ENCODE assay signal across 8 cellular contexts in the genomic region with DNA sequence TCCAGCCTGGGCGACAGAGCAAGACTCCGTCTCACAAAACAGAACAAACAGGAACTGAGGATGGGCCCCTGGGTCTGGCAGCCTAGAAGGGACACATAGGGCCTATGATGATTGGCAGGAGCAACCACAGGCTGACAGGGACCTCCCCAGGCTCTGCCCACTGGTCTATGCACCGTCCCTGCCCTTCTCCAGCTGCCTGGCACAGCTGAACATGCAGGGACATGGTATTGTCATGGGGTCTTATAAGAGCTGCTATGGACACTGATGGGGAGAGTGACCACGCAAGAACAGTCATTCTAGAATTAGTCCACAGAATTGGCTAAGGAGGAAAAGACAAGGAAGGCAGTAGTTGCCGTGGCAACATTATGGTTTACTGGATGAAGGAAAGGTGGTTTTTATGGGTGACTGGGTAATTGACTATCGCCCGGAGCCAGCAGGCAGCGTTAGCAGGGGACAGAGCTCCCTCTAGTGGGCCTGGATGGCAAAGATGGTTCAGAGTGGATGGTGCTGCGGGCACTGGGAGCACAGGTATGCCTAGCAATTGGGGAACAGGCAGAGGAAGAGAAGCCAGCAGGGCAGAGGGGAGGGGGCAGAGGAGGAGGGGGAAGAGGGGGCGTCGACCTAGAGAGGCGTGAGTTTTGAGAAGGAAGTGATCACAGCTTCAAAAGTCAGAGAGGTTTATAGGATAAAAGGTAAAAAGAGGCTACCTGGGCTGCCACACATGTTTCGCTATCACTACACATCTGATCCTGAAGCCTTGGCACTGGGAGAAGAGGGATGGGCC. TPM values are rescaled to one million over a fixed set of nuclear protein-coding genes. Genes with fewer than 3 reads are reported as not detected.
A peak's percentile ranks its signal among the peaks of the same experiment; 100 is the strongest.
DNase-seq lines count a peak whose midpoint lies in the region; ATAC-seq and TF ChIP-seq lines count a peak whose summit lies in the region.

No MANE protein-coding gene starts in this region.

- H3K79me2 ChIP-seq in OCI-LY1 (ENCODE audit: insufficient read depth, low read length), result no peaks in the 10 kb centered on the region

- H3K9me3 ChIP-seq in OCI-LY1 (ENCODE audit: low read length), result no peaks in the 10 kb centered on the region

- in situ Hi-C loops in KBM-7 (cut with MboI; ENCODE audit: low pct_unique_long_range_greater_than_20kb, low sequenced_read_pairs), result no loop called here

- TF ChIP-seq CTCF in OCI-LY1 (IDR thresholded peaks at IDR 0.05; ENCODE audit: low read length) (peak; percentile 99), epithelial cell of proximal tubule (conservative IDR thresholded peaks at IDR 0.05; ENCODE audit: low read depth, low read length) (peak; percentile 99), natural killer cell (IDR thresholded peaks at IDR 0.05) (peak; percentile 87)

- H3K36me3 ChIP-seq in OCI-LY1 (ENCODE audit: insufficient read depth, low read length), result no peaks in the 10 kb centered on the region

- no peak overlapping the region for H3K27ac ChIP-seq in OCI-LY1 (ENCODE audit: low read depth, low read length, poor library complexity, severe bottlenecking)

- H3K4me3 Mint-ChIP-seq in activated CD8-positive, alpha-beta memory T cell treated with anti-CD3 and anti-CD28 coated beads, Interleukin-2, amount 10 ng/mL, durations not matched to agents 7 days and 5 days, result no peak overlapping the region
- H3K4me3 Mint-ChIP-seq in natural killer cell, result no peak overlapping the region

- no peak overlapping the region for H2AFZ ChIP-seq in OCI-LY1 (ENCODE audit: low read length)

- H3K27ac Mint-ChIP-seq in activated CD8-positive, alpha-beta memory T cell treated with anti-CD3 and anti-CD28 coated beads, Interleukin-2, amount 10 ng/mL, durations not matched to agents 7 days and 5 days, result no peak overlapping the region
- H3K27ac Mint-ChIP-seq in natural killer cell, result no peak overlapping the region

- H3K27me3 ChIP-seq in OCI-LY1 (ENCODE audit: insufficient read depth, low read length), result no peaks in the 10 kb centered on the region; the same call in none of the 2 replicates

- intact Hi-C loops in natural killer cell (cut with micrococcal nuclease), result loop anchor here (2.0 to 5.0 kb wide), 2 partner anchors 91 to 180 kb away; a partner anchor contains a TSS

- no peaks in the 10 kb centered on the region for H3K9me3 Mint-ChIP-seq in activated CD8-positive, alpha-beta memory T cell treated with anti-CD3 and anti-CD28 coated beads, Interleukin-2, amount 10 ng/mL, durations not matched to agents 7 days and 5 days (ENCODE audit: low read depth)
- no peaks in the 10 kb centered on the region for H3K9me3 Mint-ChIP-seq in natural killer cell

- CTCF ChIA-PET in activated CD8-positive, alpha-beta memory T cell treated with anti-CD3 and anti-CD28 coated beads, Interleukin-2, amount 10 ng/mL, durations not matched to agents 7 days and 5 days (lab: Charles Lee), result interaction anchor here (0.8 to 2.5 kb wide), 23 partner anchors 9 to 1152 kb away, joined by 3 to 15 read pairs (median 4); a partner anchor contains a TSS

- no peaks in the 10 kb centered on the region for H3K36me3 Mint-ChIP-seq in activated CD8-positive, alpha-beta memory T cell treated with anti-CD3 and anti-CD28 coated beads, Interleukin-2, amount 10 ng/mL, durations not matched to agents 7 days and 5 days
- no peaks in the 10 kb centered on the region for H3K36me3 Mint-ChIP-seq in natural killer cell

- no peaks in the 10 kb centered on the region for H3K4me1 ChIP-seq in OCI-LY1 (ENCODE audit: insufficient read depth, low read length, severe bottlenecking)

- peaks cover 5% of the 10 kb centered on the region for H3K4me1 Mint-ChIP-seq in activated CD8-positive, alpha-beta memory T cell treated with anti-CD3 and anti-CD28 coated beads, Interleukin-2, amount 10 ng/mL, durations not matched to agents 7 days and 5 days
- H3K4me1 Mint-ChIP-seq in natural killer cell, result peaks cover 6 to 8% of the 10 kb centered on the region in 2 donors

- no peaks in the 10 kb centered on the region for H3F3A ChIP-seq in OCI-LY1 (ENCODE audit: insufficient read depth, low read length)

- H3K9me2 ChIP-seq in OCI-LY1 (ENCODE audit: low read depth, low read length), result no peaks in the 10 kb centered on the region

- H3K4me3 ChIP-seq in OCI-LY1 (ENCODE audit: low read depth, low read length, poor library complexity, severe bottlenecking) (no peak overlapping the region), epithelial cell of proximal tubule (ENCODE audit: low read depth, low read length) (no peak overlapping the region)

- H3K27me3 Mint-ChIP-seq in activated CD8-positive, alpha-beta memory T cell treated with anti-CD3 and anti-CD28 coated beads, Interleukin-2, amount 10 ng/mL, durations not matched to agents 7 days and 5 days, result peaks cover 16% of the 10 kb centered on the region
- peaks cover 0 to 13% of the 10 kb centered on the region in 2 donors for H3K27me3 Mint-ChIP-seq in natural killer cell (ENCODE audit: low read depth in 2 of 2)

- H3K4me2 ChIP-seq in OCI-LY1 (ENCODE audit: low read length), result no peak overlapping the region

- H4K20me1 ChIP-seq in OCI-LY1 (ENCODE audit: insufficient read depth, low read length), result no peaks in the 10 kb centered on the region

- ATAC-seq in GM19438 (IDR thresholded peaks at IDR 0.05; ENCODE audit: low read depth, unreplicated experiment), result peak; percentile 83
- peak; percentile 99 for ATAC-seq in activated CD8-positive, alpha-beta memory T cell treated with anti-CD3 and anti-CD28 coated beads, Interleukin-2, amount 10 ng/mL, durations not matched to agents 7 days and 5 days
- peak; percentile 92 to 100 (median 99) for ATAC-seq in natural killer cell

- H3K9ac ChIP-seq in OCI-LY1 (ENCODE audit: low read length), result no peak overlapping the region

- DNase-seq in CD1c-positive myeloid dendritic cell (ENCODE audit: extremely low spot score) (peak; percentile 78), KBM-7 (peak; percentile 95), epithelial cell of proximal tubule (ENCODE audit: low read depth) (peak; percentile 66), natural killer cell (peak; percentile 69)
- DNase-seq in activated CD8-positive, alpha-beta memory T cell treated with anti-CD3 and anti-CD28 coated beads, Interleukin-2, amount 10 ng/mL, durations not matched to agents 7 days and 5 days, result peak; percentile 87
- peak; percentile 60 to 84 (median 74) for DNase-seq in stimulated activated naive CD4-positive, alpha-beta T cell (lab: John Stamatoyannopoulos, UW)

RNA-seq across cellular contexts. Expression of a gene that starts 7.8 kb away (rescaled TPM):
- 100 to 1,000 TPM in 1 of 2 experiments, 10 to 100 TPM in 1; 68.2 to 110 TPM for total RNA-seq in activated CD8-positive, alpha-beta memory T cell treated with anti-CD3 and anti-CD28 coated beads, Interleukin-2, amount 10 ng/mL, durations not matched to agents 7 days and 5 days
- total RNA-seq in epithelial cell of proximal tubule (9.2 and 9.4 TPM in 2 replicates), natural killer cell (10 to 100 TPM; 53.6 to 75.8 (median 63.9) TPM)

RNA-seq across cellular contexts. Expression of a gene that starts 49.4 kb away (rescaled TPM):
- total RNA-seq in activated CD8-positive, alpha-beta memory T cell treated with anti-CD3 and anti-CD28 coated beads, Interleukin-2, amount 10 ng/mL, durations not matched to agents 7 days and 5 days, result 1 to 10 TPM in 1 of 2 experiments, under 1 TPM in 1; 0.29 to 1.2 TPM
- total RNA-seq in epithelial cell of proximal tubule, result 160 and 249 TPM in 2 replicates
- 1 to 10 TPM in 2 of 3 donors, under 1 TPM in 1; 0.48 to 5.5 (median 1.1) TPM for total RNA-seq in natural killer cell

RNA-seq across cellular contexts. Expression of a gene that starts 57.6 kb away (rescaled TPM):
- not detected for total RNA-seq in activated CD8-positive, alpha-beta memory T cell treated with anti-CD3 and anti-CD28 coated beads, Interleukin-2, amount 10 ng/mL, durations not matched to agents 7 days and 5 days
- total RNA-seq in epithelial cell of proximal tubule (not detected in 2 replicates), natural killer cell (not detected)

Comparison
In these comparisons a context has a peak if more than half of its experiments do, and no peak if none do; other contexts are left out.
1. RNA of a gene that starts 49.4 kb away (total RNA-seq): 160 to 249 TPM in epithelial cell of proximal tubule; 0.29 to 1.2 TPM in activated CD8-positive, alpha-beta memory T cell treated with anti-CD3 and anti-CD28 coated beads, Interleukin-2, amount 10 ng/mL, durations not matched to agents 7 days and 5 days and 0.48 to 5.5 TPM in natural killer cell; every median in the first group is over 10 times any median in the second.
2. Peak in every context shown above with its lines, with median percentiles within 50 percentile points of each other: DNase-seq, ATAC-seq and CTCF ChIP-seq.